17 cellular contexts compared by ENCODE assay signal in genomic region chrY:13091575-13091974, GRCh38.
DNase-seq lines count a peak whose midpoint lies in the region; ATAC-seq, FAIRE-seq and TF ChIP-seq lines count a peak whose summit lies in the region.
"Had no signal": no experiment of that assay in that cellular context is flagged by ENCODE, and none has a peak within 500 bp of the region (broad histone marks: within the 10 kb centered on the region; RNA-seq: fewer than 3 reads in every experiment).

No MANE protein-coding gene starts in this region.

- no peak overlapping the region for H3K9ac ChIP-seq in HepG2 (ENCODE audit: insufficient read depth, low read depth, low read length)

- H3K36me3 ChIP-seq in HepG2 (replicated peaks in 1 of 2; ENCODE audit: control insufficient read depth in 1 of 2, insufficient read depth in 2 of 2, low read length in 2 of 2) (no peaks in the 10 kb centered on the region), right lobe of liver (no peaks in the 10 kb centered on the region), stomach (no peaks in the 10 kb centered on the region)
- no peaks in the 10 kb centered on the region for H3K36me3 ChIP-seq in CD8-positive, alpha-beta memory T cell (ENCODE audit: insufficient read depth, low read length)
- H3K36me3 ChIP-seq: HAP-1 had no signal

- H3K27me3 ChIP-seq in HepG2 (ENCODE audit: control insufficient read depth in 1 of 2, insufficient read depth in 2 of 2, low read length in 2 of 2) (no peaks in the 10 kb centered on the region), right lobe of liver (no peaks in the 10 kb centered on the region), stomach (no peaks in the 10 kb centered on the region)
- H3K27me3 ChIP-seq in CD8-positive, alpha-beta memory T cell (ENCODE audit: insufficient read depth, low read length, poor library complexity, severe bottlenecking) = no peaks in the 10 kb centered on the region

- WGBS in HepG2 (ENCODE audit: low lambda C conversion rate) = 0% methylated on average over 5 of the region's 5 CpGs
- no CpG with 5 or more reads among the region's 5 CpGs for WGBS in right lobe of liver (ENCODE audit: insufficient coverage, low coverage, low lambda C conversion rate, missing lambda C conversion rate)
- 24 to 43% (median 30%) methylated on average over 5 of the region's 5 CpGs; no CpG with 5 or more reads in 2 of the 5 donors for WGBS in stomach, 5 donors

- no peak overlapping the region for H3K27ac Mint-ChIP-seq in CD8-positive, alpha-beta memory T cell
- H3K27ac Mint-ChIP-seq: CD4-positive, alpha-beta T cell had no signal

- peaks cover 0 to 4% of the 10 kb centered on the region in 2 donors for H3K27me3 Mint-ChIP-seq in CD8-positive, alpha-beta memory T cell
- H3K27me3 Mint-ChIP-seq: CD4-positive, alpha-beta T cell had no signal

- H3K4me1 ChIP-seq in HepG2 (ENCODE audit: insufficient read depth, low read length) = no peaks in the 10 kb centered on the region
- H3K4me1 ChIP-seq in right lobe of liver = no peaks in the 10 kb centered on the region
- no peaks in the 10 kb centered on the region for H3K4me1 ChIP-seq in stomach
- no peaks in the 10 kb centered on the region for H3K4me1 ChIP-seq in CD8-positive, alpha-beta memory T cell (ENCODE audit: insufficient read depth, low read length)
- H3K4me1 ChIP-seq: A549, HAP-1 had no signal

- H3K36me3 Mint-ChIP-seq in CD8-positive, alpha-beta memory T cell = no peaks in the 10 kb centered on the region

- intact Hi-C loops in HepG2 (cut with micrococcal nuclease; ENCODE audit: unreplicated experiment) (no loop called here), right lobe of liver (cut with DNase I) (no loop called here), stomach (cut with DNase I; ENCODE audit: low total_unique reads) (no loop called here)

- no peak overlapping the region for H3K27ac ChIP-seq in HepG2 (ENCODE audit: extremely low read length, insufficient read depth, low read length)
- no peak overlapping the region for H3K27ac ChIP-seq in right lobe of liver
- no peak overlapping the region for H3K27ac ChIP-seq in stomach
- no peak overlapping the region for H3K27ac ChIP-seq in CD8-positive, alpha-beta memory T cell (ENCODE audit: low read depth, low read length)
- H3K27ac ChIP-seq: 22Rv1, A549, C4-2B had no signal

- FAIRE-seq in HepG2 (lab: Jason Lieb, UNC) = no peak

- no peak overlapping the region for H2AFZ ChIP-seq in HepG2 (ENCODE audit: low read length)

- ATAC-seq in HepG2 = peak; percentile 42; the same call in 2 of the 3 replicates
- no peak for ATAC-seq in right lobe of liver
- ATAC-seq: A549 had no signal

- H3K9me3 ChIP-seq in HepG2 (ENCODE audit: low read length) (no peaks in the 10 kb centered on the region), right lobe of liver (no peaks in the 10 kb centered on the region), stomach (no peaks in the 10 kb centered on the region)
- no peaks in the 10 kb centered on the region for H3K9me3 ChIP-seq in CD8-positive, alpha-beta memory T cell (ENCODE audit: low read length)
- H3K9me3 ChIP-seq: A549, HAP-1 had no signal

- POLR2A ChIA-PET in HepG2 (lab: Yijun Ruan, JAX) = no interaction called here
- POLR2A ChIA-PET in CD8-positive, alpha-beta memory T cell (lab: Charles Lee) = no interaction called here

- CTCF ChIA-PET in HepG2 (lab: Yijun Ruan, JAX; ENCODE audit: low intra/inter-chr PET ratio, low total read pairs) = no interaction called here
- CTCF ChIA-PET in CD8-positive, alpha-beta memory T cell (lab: Charles Lee) = no interaction called here

- no peak overlapping the region for H3K4me2 ChIP-seq in HepG2 (ENCODE audit: low read depth, low read length)
- H3K4me2 ChIP-seq: A549 had no signal

- no TSS peak for BruUV-seq in HepG2 (replicated peaks; lab: Mats Ljungman, UMichigan)

- TF ChIP-seq EP300 in HepG2 (IDR thresholded peaks at IDR 0.05; ENCODE audit: low read depth in 2 of 2, low read length in 2 of 2) (0 out of 4 replicates have a peak, but pooled peaks of 1 of the 2 experiments have one; percentile 6), HepG2 (CRISPR knock-in tag; IDR thresholded peaks at IDR 0.05; ENCODE audit: borderline replicate concordance) (no peak), stomach (IDR thresholded peaks at IDR 0.05) (no peak)

- TF ChIP-seq RAD21 in HepG2 (CRISPR knock-in tag; IDR thresholded peaks at IDR 0.05) = no peak

- H3K4me1 Mint-ChIP-seq in CD8-positive, alpha-beta memory T cell = peaks cover 0 to 7% (median 0%) of the 10 kb centered on the region in 3 donors

- DNase-seq in HepG2 (ENCODE audit: low spot score) = peak; percentile 30
- no peak for DNase-seq in right lobe of liver
- peak; percentile 22 for DNase-seq in epithelial cell of esophagus (ENCODE audit: low read depth)
- DNase-seq in iPS-NIHi11 (ENCODE audit: low spot score) = peak; percentile 2
- DNase-seq in stomach = no peak
- no peak for DNase-seq in ureter (ENCODE audit: low spot score)
- no peak for DNase-seq in CD8-positive, alpha-beta memory T cell
- DNase-seq in SW480 (ENCODE audit: low spot score) = no peak
- DNase-seq: AML-193; CD4-positive, alpha-beta T cell; DMS153; DMS79; GDM1 had no signal

- no peaks in the 10 kb centered on the region for H3K9me3 Mint-ChIP-seq in CD8-positive, alpha-beta memory T cell
- H3K9me3 Mint-ChIP-seq: CD4-positive, alpha-beta T cell had no signal

- no peaks in the 10 kb centered on the region for H3K79me2 ChIP-seq in HepG2 (ENCODE audit: insufficient read depth, low read length)

- no peak for TF ChIP-seq CTCF in HepG2 (CRISPR knock-in tag; IDR thresholded peaks at IDR 0.05)
- no peak for TF ChIP-seq CTCF in right lobe of liver (IDR thresholded peaks at IDR 0.05)
- no peak for TF ChIP-seq CTCF in epithelial cell of esophagus (IDR thresholded peaks at IDR 0.05; ENCODE audit: insufficient read depth, low read depth, low read length, missing control alignments)
- TF ChIP-seq CTCF in stomach (IDR thresholded peaks at IDR 0.05) = no peak

- H3K4me3 Mint-ChIP-seq in CD8-positive, alpha-beta memory T cell = no peak overlapping the region
- H3K4me3 Mint-ChIP-seq: CD4-positive, alpha-beta T cell had no signal

- TF ChIP-seq POLR2A in HepG2 (IDR thresholded peaks at IDR 0.05; ENCODE audit: insufficient read depth in 1 of 2, low read depth in 2 of 2, low read length in 2 of 2) (no peak), right lobe of liver (IDR thresholded peaks at IDR 0.05) (no peak), stomach (IDR thresholded peaks at IDR 0.05) (no peak)

- H3K4me3 ChIP-seq in HepG2 (replicated peaks in 1 of 3; ENCODE audit: insufficient read depth in 1 of 3, low read depth in 2 of 3, low read length in 3 of 3) (no peak overlapping the region), right lobe of liver (no peak overlapping the region), epithelial cell of esophagus (ENCODE audit: low read length) (no peak overlapping the region), stomach (no peak overlapping the region)
- no peak overlapping the region for H3K4me3 ChIP-seq in CD8-positive, alpha-beta memory T cell (ENCODE audit: low read length)
- H3K4me3 ChIP-seq: A549, HAP-1 had no signal

- no peaks in the 10 kb centered on the region for H4K20me1 ChIP-seq in HepG2 (ENCODE audit: insufficient read depth, low read length)

- in situ Hi-C loops in HepG2 (cut with HindIII; ENCODE audit: extremely low pct_ligation_motif_present, low pct_unique_long_range_greater_than_20kb) = no loop called here

TF ChIP-seq in HepG2, 621 proteins besides CTCF, POLR2A, EP300 and RAD21 (continues in another document):
- TF ChIP-seq ATF4 (CRISPR knock-in tag; IDR thresholded peaks at IDR 0.05) (no peak), ZNF10 (CRISPR knock-in tag; IDR thresholded peaks at IDR 0.05; ENCODE audit: borderline replicate concordance, low read depth) (no peak), CEBPG (CRISPR knock-in tag; IDR thresholded peaks at IDR 0.05) (peak; percentile 38; the same call in 1 of the 2 replicates)

Comparison
In these comparisons a context has a peak if more than half of its experiments do, and no peak if none do; other contexts are left out.
1. DNase-seq: peak in HepG2 (single experiment), epithelial cell of esophagus (single experiment) and iPS-NIHi11 (single experiment); none in right lobe of liver (0 of 3), stomach (single experiment), ureter (single experiment), CD8-positive, alpha-beta memory T cell (0 of 5) and SW480 (single experiment).